ENCODE assay signal across 1 cellular context in the genomic region with DNA sequence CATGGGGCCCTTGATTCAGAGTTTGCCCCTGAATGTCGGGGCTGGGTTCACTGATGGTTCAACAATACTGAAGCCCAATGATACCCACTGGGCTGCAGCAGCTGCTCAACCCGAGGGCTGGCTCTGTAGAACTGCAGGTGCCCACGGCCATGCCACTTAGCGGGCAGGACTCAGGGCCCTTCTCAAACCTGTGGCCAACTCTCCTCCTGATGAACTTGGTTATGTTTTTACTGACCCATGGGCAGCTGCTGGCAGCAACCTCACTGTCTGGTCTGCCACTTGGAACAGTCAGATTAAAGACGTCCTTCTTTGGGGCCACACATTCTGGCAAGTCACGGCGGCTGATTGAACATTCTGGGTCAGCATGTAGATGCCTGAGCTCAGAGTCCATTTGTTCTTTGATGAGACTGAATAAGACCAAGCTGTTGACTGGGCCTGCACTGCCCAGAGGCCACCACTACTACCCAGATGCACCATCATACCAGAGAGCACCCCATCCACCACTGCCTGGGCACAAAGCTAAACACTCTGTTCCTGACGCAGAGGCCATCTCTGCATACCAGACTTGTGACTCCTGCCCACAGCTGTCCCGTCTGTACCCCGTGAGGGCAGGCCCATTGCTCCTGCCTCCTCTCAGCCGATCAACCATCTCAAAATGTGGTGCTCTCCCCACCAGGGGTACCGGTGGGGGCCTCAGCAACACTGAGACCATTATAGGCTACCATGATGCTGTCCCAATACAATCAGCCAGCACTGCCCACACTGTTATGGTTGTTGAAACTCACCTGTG.
TF ChIP-seq lines count a peak whose summit lies in the region.

No MANE protein-coding gene starts in this region.

TF ChIP-seq in HepG2, 621 proteins besides CTCF, POLR2A, EP300 and RAD21 (continued from another document):
- TF ChIP-seq, protein P1, sequence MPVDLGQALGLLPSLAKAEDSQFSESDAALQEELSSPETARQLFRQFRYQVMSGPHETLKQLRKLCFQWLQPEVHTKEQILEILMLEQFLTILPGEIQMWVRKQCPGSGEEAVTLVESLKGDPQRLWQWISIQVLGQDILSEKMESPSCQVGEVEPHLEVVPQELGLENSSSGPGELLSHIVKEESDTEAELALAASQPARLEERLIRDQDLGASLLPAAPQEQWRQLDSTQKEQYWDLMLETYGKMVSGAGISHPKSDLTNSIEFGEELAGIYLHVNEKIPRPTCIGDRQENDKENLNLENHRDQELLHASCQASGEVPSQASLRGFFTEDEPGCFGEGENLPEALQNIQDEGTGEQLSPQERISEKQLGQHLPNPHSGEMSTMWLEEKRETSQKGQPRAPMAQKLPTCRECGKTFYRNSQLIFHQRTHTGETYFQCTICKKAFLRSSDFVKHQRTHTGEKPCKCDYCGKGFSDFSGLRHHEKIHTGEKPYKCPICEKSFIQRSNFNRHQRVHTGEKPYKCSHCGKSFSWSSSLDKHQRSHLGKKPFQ (CRISPR knock-in tag; IDR thresholded peaks at IDR 0.05; ENCODE audit: insufficient replicate concordance): no peak
- TF ChIP-seq ZNF441 (CRISPR knock-in tag; IDR thresholded peaks at IDR 0.05; ENCODE audit: borderline replicate concordance) (no peak), XRCC5 (optimal IDR thresholded peaks at IDR 0.05; ENCODE audit: low read length) (no peak)
